In genomic region chr2:215454519-215454918, GRCh38 we compare ENCODE assay signal across 8 cellular contexts. TPM values are rescaled to one million over a fixed set of nuclear protein-coding genes. Genes with fewer than 3 reads are reported as not detected.
DNase-seq lines count a peak whose midpoint lies in the region; ATAC-seq and TF ChIP-seq lines count a peak whose summit lies in the region.

No MANE protein-coding gene starts in this region.

- ATAC-seq in GM18520 (IDR thresholded peaks at IDR 0.05; ENCODE audit: unreplicated experiment), result peak; percentile 55
- ATAC-seq in HG03442 (IDR thresholded peaks at IDR 0.05; ENCODE audit: unreplicated experiment), result peak; percentile 72
- ATAC-seq in gastroesophageal sphincter, result no peak

- TF ChIP-seq EP300 in gastroesophageal sphincter (IDR thresholded peaks at IDR 0.05), result no peak

- H3K4me1 ChIP-seq in gastroesophageal sphincter, result peaks cover 0 to 8% (median 0%) of the 10 kb centered on the region in 3 donors

- DNase-seq in RWPE1 (ENCODE audit: low spot score) (peak; percentile 44), superior temporal gyrus (ENCODE audit: extremely low spot score) (peak; percentile 62), NCI-H446 treated with DMSO at 0.1 percent for 48 hours (lab: John Stamatoyannopoulos, UW) (no peak), islet precursor cell (no peak)

- H3K27ac ChIP-seq in C4-2B (no peak overlapping the region), RWPE1 (no peak overlapping the region), gastroesophageal sphincter (no peak overlapping the region)

- POLR2A ChIA-PET in RWPE1 (lab: Yijun Ruan, JAX; ENCODE audit: low non-redundant PET), result no interaction called here

- CTCF ChIA-PET in RWPE1 (lab: Yijun Ruan, JAX), result interaction anchor here (0.7 to 1.1 kb wide), 5 partner anchors 24 to 478 kb away, joined by 3 to 5 read pairs (median 4); no protein-coding TSS in a partner anchor

- no peaks in the 10 kb centered on the region for H3K27me3 ChIP-seq in gastroesophageal sphincter

- H3K36me3 ChIP-seq in gastroesophageal sphincter, result no peaks in the 10 kb centered on the region

- H3K9me3 ChIP-seq in gastroesophageal sphincter, result no peaks in the 10 kb centered on the region

- TF ChIP-seq POLR2A in gastroesophageal sphincter (IDR thresholded peaks at IDR 0.05), result no peak

- TF ChIP-seq CTCF in C4-2B (conservative IDR thresholded peaks at IDR 0.05) (peak; percentile 88), RWPE1 (conservative IDR thresholded peaks at IDR 0.05; ENCODE audit: low read depth) (peak; percentile 75), gastroesophageal sphincter (IDR thresholded peaks at IDR 0.05) (peak; percentile 61 to 84 (median 70))

- 47 to 48% methylated on average over 3 of the region's 3 CpGs for WGBS in gastroesophageal sphincter (ENCODE audit: low coverage in 1 of 2), 2 donors

- no peak overlapping the region for H3K4me3 ChIP-seq in gastroesophageal sphincter

RNA-seq across cellular contexts. Expression of gene FN1, which starts 18.7 kb away (rescaled TPM):
- total RNA-seq in gastroesophageal sphincter, result 1,000 to 10,000 TPM; 1,699 to 4,986 (median 1,920) TPM

Comparison
In these comparisons a context has a peak if more than half of its experiments do, and no peak if none do; other contexts are left out.
1. DNase-seq: peak in RWPE1 (single experiment) and superior temporal gyrus (single experiment); none in NCI-H446 treated with DMSO at 0.1 percent for 48 hours (single experiment) and islet precursor cell (single experiment).
2. Peak in every context shown above with its lines, with median percentiles within 50 percentile points of each other: CTCF ChIP-seq.